In genomic region chr1:12032141-12032710, GRCh38 we compare ENCODE assay signal across 16 cellular contexts. TPM values are rescaled to one million over a fixed set of nuclear protein-coding genes. Genes with fewer than 3 reads are reported as not detected.
DNase-seq lines count a peak whose midpoint lies in the region; ATAC-seq and TF ChIP-seq lines count a peak whose summit lies in the region.
"Had no signal": no experiment of that assay in that cellular context is flagged by ENCODE, and none has a peak within 500 bp of the region (broad histone marks: within the 10 kb centered on the region; RNA-seq: fewer than 3 reads in every experiment).

No MANE protein-coding gene starts in this region.

- H3K36me3 ChIP-seq in GM23338 (ENCODE audit: insufficient read depth) (peaks cover 6% of the 10 kb centered on the region; the same call in 1 of the 2 replicates), endodermal cell (ENCODE audit: control insufficient read depth, insufficient read depth, low read length) (peaks cover 35% of the 10 kb centered on the region)

- no peaks in the 10 kb centered on the region for H3K9me3 ChIP-seq in endodermal cell (ENCODE audit: control insufficient read depth, low read length)
- H3K9me3 ChIP-seq: SK-N-SH had no signal

- H3K4me3 ChIP-seq in GM23338 = no peak overlapping the region
- no peak overlapping the region for H3K4me3 ChIP-seq in endodermal cell (ENCODE audit: low read length)

- no peak overlapping the region for H3K9ac ChIP-seq in endodermal cell (ENCODE audit: extremely low read depth, low read length, poor library complexity, severe bottlenecking)
- H3K9ac ChIP-seq: SK-N-SH had no signal

- H3K27me3 Mint-ChIP-seq in GM23338 (ENCODE audit: insufficient read depth, low read depth, poor library complexity) = peaks cover 6% of the 10 kb centered on the region
- no peaks in the 10 kb centered on the region for H3K27me3 Mint-ChIP-seq in endodermal cell (ENCODE audit: insufficient read depth)
- H3K27me3 Mint-ChIP-seq in neural crest cell (ENCODE audit: low read depth) = no peaks in the 10 kb centered on the region

- no peaks in the 10 kb centered on the region for H3K4me1 ChIP-seq in GM23338 (ENCODE audit: insufficient read depth)
- H3K4me1 ChIP-seq in endodermal cell (ENCODE audit: control insufficient read depth, insufficient read depth, low read length) = no peaks in the 10 kb centered on the region

- H3K4me1 Mint-ChIP-seq in GM23338 (no peaks in the 10 kb centered on the region), endodermal cell (peaks cover under 1% of the 10 kb centered on the region), neural crest cell (peaks cover 19% of the 10 kb centered on the region)

- H3K27ac Mint-ChIP-seq in GM23338 (no peak overlapping the region), endodermal cell (no peak overlapping the region), neural crest cell (ENCODE audit: unreplicated experiment) (peak overlapping the region; percentile 86)

- WGBS in endodermal cell (ENCODE audit: insufficient coverage in 1 of 2, insufficient read length in 1 of 2), 2 experiments = 91 to 94% methylated on average over 11 to 12 of the region's 12 CpGs

- H3K9me2 ChIP-seq in GM23338 (ENCODE audit: insufficient read depth) = no peaks in the 10 kb centered on the region
- H3K9me2 ChIP-seq: SK-N-SH had no signal

- DNase-seq in GM23338 (ENCODE audit: low spot score) = no peak
- DNase-seq in endodermal cell = no peak
- DNase-seq in neural crest cell (ENCODE audit: low read depth, low spot score) = no peak
- no peak for DNase-seq in sciatic nerve (ENCODE audit: low spot score)
- no peak for DNase-seq in posterior cingulate gyrus
- no peak for DNase-seq in NCI-H510A (lab: John Stamatoyannopoulos, UW)
- DNase-seq: DMS79, Karpas-422, MV-4-11, NCI-H1105 treated with DMSO at 0.1 percent for 48 hours, NCI-H1694 treated with DMSO at 0.1 percent for 48 hours, NCI-H748 treated with DMSO at 0.1 percent for 48 hours, SIG-M5, SK-N-SH had no signal

- no peak for TF ChIP-seq CTCF in GM23338 (conservative IDR thresholded peaks at IDR 0.05; ENCODE audit: low read depth in 2 of 2)
- TF ChIP-seq CTCF in endodermal cell (conservative IDR thresholded peaks at IDR 0.05) = no peak
- no peak for TF ChIP-seq CTCF in neural crest cell (conservative IDR thresholded peaks at IDR 0.05)

- no peaks in the 10 kb centered on the region; the same call in none of the 2 replicates for H4K20me1 ChIP-seq in GM23338 (replicated peaks; ENCODE audit: insufficient read depth)

- peak overlapping the region; percentile 59; the same call in 1 of the 2 replicates for H3K27ac ChIP-seq in GM23338 (ENCODE audit: low read depth)
- H3K27ac ChIP-seq in endodermal cell (ENCODE audit: low read depth, low read length) = peak overlapping the region; percentile 10

- H3K9me3 Mint-ChIP-seq in GM23338 (no peaks in the 10 kb centered on the region), endodermal cell (no peaks in the 10 kb centered on the region), neural crest cell (no peaks in the 10 kb centered on the region)

- no peak for ATAC-seq in GM23338
- ATAC-seq in sciatic nerve = peak; percentile 66
- ATAC-seq in HG03097 (IDR thresholded peaks at IDR 0.05; ENCODE audit: low FRiP score, unreplicated experiment) = no peak
- ATAC-seq: Panc1 had no signal

- H3K36me3 Mint-ChIP-seq in GM23338 (ENCODE audit: low read depth) (peaks cover 20% of the 10 kb centered on the region), endodermal cell (ENCODE audit: low read depth) (peaks cover 33% of the 10 kb centered on the region), neural crest cell (ENCODE audit: low read depth) (peaks cover 5% of the 10 kb centered on the region)

- intact Hi-C loops in sciatic nerve (cut with DNase I) (no loop called here), posterior cingulate gyrus (cut with DNase I) (no loop called here)

- H2AFZ ChIP-seq in GM23338 = no peak overlapping the region

- no peaks in the 10 kb centered on the region for H3K79me2 ChIP-seq in GM23338 (replicated peaks; ENCODE audit: insufficient read depth)

- H3K4me2 ChIP-seq in GM23338 = no peak overlapping the region
- H3K4me2 ChIP-seq: SK-N-SH had no signal

- H3F3A ChIP-seq in GM23338 (replicated peaks; ENCODE audit: low read depth) = no peaks in the 10 kb centered on the region; the same call in 1 of the 2 replicates

- H3K4me3 Mint-ChIP-seq in GM23338 (no peak overlapping the region), endodermal cell (no peak overlapping the region), neural crest cell (no peak overlapping the region)

- H3K27me3 ChIP-seq in GM23338 (ENCODE audit: insufficient read depth) (no peaks in the 10 kb centered on the region), endodermal cell (ENCODE audit: control insufficient read depth, insufficient read depth, low read length, poor library complexity, severe bottlenecking) (no peaks in the 10 kb centered on the region)

TF ChIP-seq in GM23338, 12 proteins besides CTCF, POLR2A, EP300 and RAD21 (continues in another document):
- no peak for TF ChIP-seq ZNF462 (CRISPR knock-in tag; IDR thresholded peaks at IDR 0.05)
- TF ChIP-seq JUNB (IDR thresholded peaks at IDR 0.05; ENCODE audit: unreplicated experiment) = no peak

RNA-seq across cellular contexts. Expression of gene MIIP, which starts 12.9 kb away (rescaled TPM):
- 99.7 and 117 TPM in 2 replicates for total RNA-seq in GM23338 (2014; rRNA removed; shearing (Covaris generic))
- 81.5 and 86.5 TPM in 2 replicates for polyA plus RNA-seq in GM23338 (2016; fragmentation: Nextera tagmentation; extraction: Ambion mirVana)
- total RNA-seq in endodermal cell = 10 to 100 TPM; 66.2 to 72.1 TPM
- 57.6 TPM for polyA plus RNA-seq in endodermal cell (2013, experiment 1 of 2)
- polyA plus RNA-seq in endodermal cell (2013, experiment 2 of 2) = 47.7 TPM
- total RNA-seq in neural crest cell = 50.1 and 50.4 TPM in 2 replicates
- total RNA-seq in sciatic nerve = 33.3 TPM

RNA-seq across cellular contexts. Expression of gene TNFRSF8, which starts 30.9 kb away (rescaled TPM):
- 26.1 and 28.2 TPM in 2 replicates for total RNA-seq in GM23338 (2014; rRNA removed; shearing (Covaris generic))
- 11.7 and 11.8 TPM in 2 replicates for polyA plus RNA-seq in GM23338 (2016; fragmentation: Nextera tagmentation; extraction: Ambion mirVana)
- total RNA-seq in endodermal cell = 1 to 10 TPM in 1 of 2 donors, under 1 TPM in 1; 0.69 to 2.3 TPM
- 0.85 TPM for polyA plus RNA-seq in endodermal cell (2013, experiment 1 of 2)
- polyA plus RNA-seq in endodermal cell (2013, experiment 2 of 2) = 0.41 TPM
- total RNA-seq in neural crest cell = not detected in 2 replicates
- total RNA-seq in sciatic nerve = 5.2 TPM

RNA-seq across cellular contexts. Expression of gene MFN2, which starts 52.0 kb away (rescaled TPM):
- total RNA-seq in GM23338 (2014; rRNA removed; shearing (Covaris generic)) = 36.0 and 40.4 TPM in 2 replicates
- 15.1 and 15.4 TPM in 2 replicates for polyA plus RNA-seq in GM23338 (2016; fragmentation: Nextera tagmentation; extraction: Ambion mirVana)
- total RNA-seq in endodermal cell (10 to 100 TPM; 41.7 to 56.3 TPM), neural crest cell (78.9 and 80.1 TPM in 2 replicates), sciatic nerve (68.6 TPM)
- 47.0 TPM for polyA plus RNA-seq in endodermal cell (2013, experiment 1 of 2)
- 43.4 TPM for polyA plus RNA-seq in endodermal cell (2013, experiment 2 of 2)
